22 cellular contexts compared by ENCODE assay signal in genomic region chr4:144968606-144969005, GRCh38.
DNase-seq lines count a peak whose midpoint lies in the region; FAIRE-seq and TF ChIP-seq lines count a peak whose summit lies in the region.
"Had no signal": no experiment of that assay in that cellular context is flagged by ENCODE, and none has a peak within 500 bp of the region (broad histone marks: within the 10 kb centered on the region; RNA-seq: fewer than 3 reads in every experiment).

No MANE protein-coding gene starts in this region.

- no peak overlapping the region for H2BK15ac ChIP-seq in mesendoderm (replicated peaks; ENCODE audit: low read depth)

- no CpG with 5 or more reads among the region's 3 CpGs for WGBS in mesendoderm (ENCODE audit: extremely low coverage, insufficient coverage, low lambda C conversion rate)
- 87 to 97% (median 91%) methylated on average over 3 of the region's 3 CpGs for WGBS in spleen, 5 donors

- no peak overlapping the region for H2BK120ac ChIP-seq in mesendoderm (ENCODE audit: low read depth, low read length)

- no peak overlapping the region for H4K5ac ChIP-seq in mesendoderm (ENCODE audit: low read length)

- H3K4me3 ChIP-seq in mesendoderm (ENCODE audit: low read length): no peak overlapping the region
- H3K4me3 ChIP-seq in spleen: no peak overlapping the region
- H3K4me3 ChIP-seq: BLaER1, GM12878, HAP-1 had no signal

- H3K27ac ChIP-seq in mesendoderm (ENCODE audit: low read depth, low read length) (no peak overlapping the region), spleen (no peak overlapping the region)
- H3K27ac ChIP-seq: 22Rv1, BLaER1, C4-2B had no signal

- H3K27me3 ChIP-seq in mesendoderm (ENCODE audit: insufficient read depth, low read length, poor library complexity) (no peaks in the 10 kb centered on the region), spleen (replicated peaks in 1 of 7) (no peaks in the 10 kb centered on the region)
- H3K27me3 ChIP-seq: BLaER1 had no signal

- H3K4me1 ChIP-seq in mesendoderm (ENCODE audit: control insufficient read depth, low read depth, low read length): no peaks in the 10 kb centered on the region
- H3K4me1 ChIP-seq in spleen: no peaks in the 10 kb centered on the region
- H3K4me1 ChIP-seq: HAP-1 had no signal

- H2AK5ac ChIP-seq in mesendoderm (ENCODE audit: low read length): no peak overlapping the region

- no peak overlapping the region for H3K18ac ChIP-seq in mesendoderm (ENCODE audit: low read length)

- no peaks in the 10 kb centered on the region for H3K9me3 ChIP-seq in spleen
- H3K9me3 ChIP-seq: BLaER1, Caco-2, HAP-1 had no signal

- no peaks in the 10 kb centered on the region for H3K79me1 ChIP-seq in mesendoderm (ENCODE audit: low read length)

- H3K79me2 ChIP-seq in mesendoderm (ENCODE audit: control insufficient read depth, insufficient read depth, low read length): no peaks in the 10 kb centered on the region

- no peak overlapping the region for H3K56ac ChIP-seq in mesendoderm (ENCODE audit: low read length)

- no peak for TF ChIP-seq CTCF in spleen (IDR thresholded peaks at IDR 0.05 in 8 of 11, conservative IDR thresholded peaks at IDR 0.05 in 3 of 11)

- intact Hi-C loops in spleen (cut with DNase I; ENCODE audit: low total_unique reads): no loop called here

- H3K9ac ChIP-seq in mesendoderm (ENCODE audit: low read length): no peak overlapping the region
- H3K9ac ChIP-seq: BLaER1 had no signal

- H3K4ac ChIP-seq in mesendoderm (ENCODE audit: low read depth, low read length): no peak overlapping the region

- no peak overlapping the region for H2BK5ac ChIP-seq in mesendoderm (ENCODE audit: low read length)

- H3K4me2 ChIP-seq in mesendoderm (ENCODE audit: low read length): no peak overlapping the region
- H3K4me2 ChIP-seq: BLaER1 had no signal

- H4K8ac ChIP-seq in mesendoderm (ENCODE audit: low read depth, low read length): no peak overlapping the region

- TF ChIP-seq POLR2A in spleen (IDR thresholded peaks at IDR 0.05): no peak

- H3K23ac ChIP-seq in mesendoderm (ENCODE audit: low read length): no peak overlapping the region

- DNase-seq in NCI-H82 (lab: John Stamatoyannopoulos, UW) (peak; percentile 2), NCI-H82 treated with DMSO at 0.1 percent for 48 hours (lab: John Stamatoyannopoulos, UW; ENCODE audit: unreplicated experiment) (no peak), GM19239 (ENCODE audit: insufficient read length, low spot score) (no peak), mesendoderm (peak; percentile 18), spleen (no peak)
- DNase-seq in activated CD8-positive, alpha-beta memory T cell treated with anti-CD3 and anti-CD28 coated beads, Interleukin-2, amount 50 U/mL, for 48 hours: no peak
- DNase-seq: Caco-2; CD4-positive, CD25-positive, alpha-beta regulatory T cell; CD8-positive, alpha-beta T cell; DMS153; DND-41; GDM1; GOT3; HFFc6 had no signal

- FAIRE-seq in GM19239 (lab: Jason Lieb, UNC): peak; percentile 28
- FAIRE-seq: A204.1, GM12878, GM18507, H54 had no signal

- H3K36me3 ChIP-seq in mesendoderm (ENCODE audit: control insufficient read depth, insufficient read depth, low read length): no peaks in the 10 kb centered on the region
- no peaks in the 10 kb centered on the region for H3K36me3 ChIP-seq in spleen
- H3K36me3 ChIP-seq: BLaER1, HAP-1 had no signal

Comparison
In these comparisons a context has a peak if more than half of its experiments do, and no peak if none do; other contexts are left out.
1. DNase-seq: peak in NCI-H82 (single experiment) and mesendoderm (single experiment); none in NCI-H82 treated with DMSO at 0.1 percent for 48 hours (single experiment), GM19239 (single experiment), activated CD8-positive, alpha-beta memory T cell treated with anti-CD3 and anti-CD28 coated beads, Interleukin-2, amount 50 U/mL, for 48 hours (single experiment) and spleen (single experiment).